In the genomic region with DNA sequence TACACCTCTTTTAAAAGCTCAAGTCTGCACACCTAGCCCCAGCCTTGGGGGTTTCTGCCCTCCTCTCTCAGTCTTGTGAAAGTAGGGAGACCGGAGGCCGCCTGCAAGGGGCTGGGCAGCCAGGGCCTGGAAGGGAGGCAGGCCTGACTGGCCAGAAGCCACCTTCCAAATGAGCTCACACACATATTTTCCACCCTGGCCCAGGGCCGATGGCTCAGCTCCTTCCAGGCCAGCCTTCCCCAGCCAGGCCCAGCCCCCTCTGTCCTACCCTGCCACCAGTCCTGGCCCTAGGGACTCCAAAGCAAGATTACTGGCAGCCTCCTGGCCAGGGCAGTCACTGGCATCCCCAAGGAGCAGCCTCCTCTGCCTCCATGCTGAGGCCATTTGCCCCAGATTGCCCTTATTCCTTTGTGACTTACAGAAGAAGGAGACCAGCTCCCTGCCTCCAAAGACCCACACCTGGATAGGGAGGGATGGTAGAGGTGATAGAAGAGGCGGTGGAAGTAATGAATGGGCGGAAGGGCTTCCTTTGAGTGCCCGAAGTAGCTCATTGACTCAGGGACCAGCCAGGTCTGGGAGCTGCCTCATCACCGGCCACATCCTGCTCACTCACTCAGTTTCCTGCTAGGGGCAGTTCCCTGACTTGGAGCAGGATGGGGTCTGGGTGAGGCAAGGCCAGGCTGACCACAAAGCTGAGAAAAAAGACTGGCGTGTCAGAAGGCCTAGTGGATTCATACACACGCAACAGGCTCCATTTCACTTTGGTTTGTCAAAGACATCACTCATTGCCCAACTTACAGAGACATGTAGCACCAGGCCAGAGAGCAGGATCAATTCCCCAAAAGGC, we compare ENCODE assay signal across 9 cellular contexts. TPM values are rescaled to one million over a fixed set of nuclear protein-coding genes. Genes with fewer than 3 reads are reported as not detected.
DNase-seq lines count a peak whose midpoint lies in the region; ATAC-seq and TF ChIP-seq lines count a peak whose summit lies in the region.
"Had no signal": no experiment of that assay in that cellular context is flagged by ENCODE, and none has a peak within 500 bp of the region (broad histone marks: within the 10 kb centered on the region; RNA-seq: fewer than 3 reads in every experiment).

No MANE protein-coding gene starts in this region.

- peaks cover 19% of the 10 kb centered on the region for H3K4me1 Mint-ChIP-seq in activated CD4-positive, alpha-beta T cell treated with anti-CD3 and anti-CD28 coated beads for 36 hours
- peaks cover 19% of the 10 kb centered on the region for H3K4me1 Mint-ChIP-seq in activated T-helper 2 cell treated with anti-CD3 and anti-CD28 coated beads, Interferon-gamma antibody, Interleukin-2, Interleukin-4, amounts not matched to agents 10 μg/mL and 5 μg/mL and 100 μg/mL, durations not matched to agents 14 hours and 24 hours and 36 hours (ENCODE audit: low read depth)

- intact Hi-C loops in activated CD4-positive, alpha-beta T cell treated with anti-CD3 and anti-CD28 coated beads for 36 hours (cut with DNase I, micrococcal nuclease), result loop anchor here (5.0 to 10.0 kb wide), 5 partner anchors 84 to 936 kb away; a partner anchor contains a TSS
- intact Hi-C loops in activated T-helper 2 cell treated with anti-CD3 and anti-CD28 coated beads, Interferon-gamma antibody, Interleukin-2, Interleukin-4, amounts not matched to agents 10 μg/mL and 5 μg/mL and 100 μg/mL, durations not matched to agents 14 hours and 24 hours and 36 hours (cut with micrococcal nuclease), result loop anchor here (5.0 kb wide), 1 partner anchor 264 kb away; a partner anchor contains a TSS
- intact Hi-C loops in heart right ventricle (cut with DNase I) (loop anchor here in 8 of 10 donors (2.0 to 10.0 kb wide), 9 partner anchors 14 to 466 kb away; a partner anchor contains a TSS), sigmoid colon (cut with DNase I) (loop anchor here (1.0 to 5.0 kb wide), 2 partner anchors 14 to 84 kb away; a partner anchor contains a TSS)

- H3K36me3 Mint-ChIP-seq in activated CD4-positive, alpha-beta T cell treated with anti-CD3 and anti-CD28 coated beads for 36 hours (ENCODE audit: low read depth), result no peaks in the 10 kb centered on the region
- H3K36me3 Mint-ChIP-seq in activated T-helper 2 cell treated with anti-CD3 and anti-CD28 coated beads, Interferon-gamma antibody, Interleukin-2, Interleukin-4, amounts not matched to agents 10 μg/mL and 5 μg/mL and 100 μg/mL, durations not matched to agents 14 hours and 24 hours and 36 hours (ENCODE audit: low read depth), result no peaks in the 10 kb centered on the region

- no peak for TF ChIP-seq POLR2A in sigmoid colon (IDR thresholded peaks at IDR 0.05)

- peaks cover 19 to 72% (median 59%) of the 10 kb centered on the region in 9 donors for H3K4me1 ChIP-seq in heart right ventricle
- peaks cover 0 to 73% (median 66%) of the 10 kb centered on the region in 4 donors for H3K4me1 ChIP-seq in sigmoid colon
- peaks cover 34% of the 10 kb centered on the region for H3K4me1 ChIP-seq in SJCRH30

- CTCF ChIA-PET in activated CD4-positive, alpha-beta T cell treated with anti-CD3 and anti-CD28 coated beads for 36 hours (lab: Charles Lee), result interaction anchor here (0.7 to 8.0 kb wide), 11 partner anchors 10 to 327 kb away, joined by 3 to 148 read pairs (median 4); a partner anchor contains a TSS

- peak in 2 of 4 donors; percentile 42 to 70 for TF ChIP-seq EP300 in sigmoid colon (IDR thresholded peaks at IDR 0.05)

- ATAC-seq in activated CD4-positive, alpha-beta T cell treated with anti-CD3 and anti-CD28 coated beads for 36 hours, result peak; percentile 48
- ATAC-seq in heart right ventricle, result peak; percentile 77 to 92 (median 86)

- no peak overlapping the region for H3K4me3 ChIP-seq in heart right ventricle
- H3K4me3 ChIP-seq in sigmoid colon, result no peak overlapping the region
- H3K4me3 ChIP-seq in SJCRH30, result no peak overlapping the region

- POLR2A ChIA-PET in activated CD4-positive, alpha-beta T cell treated with anti-CD3 and anti-CD28 coated beads for 36 hours (lab: Charles Lee), result interaction anchor here (0.6 kb wide), 1 partner anchor 277 kb away, joined by 3 read pairs; no protein-coding TSS in a partner anchor

- H3K36me3 ChIP-seq in heart right ventricle (peaks cover 0 to 10% (median 3%) of the 10 kb centered on the region in 9 donors), sigmoid colon (peaks cover 9 to 11% (median 10%) of the 10 kb centered on the region in 4 donors), SJCRH30 (peaks cover 4% of the 10 kb centered on the region)

- H3K27me3 ChIP-seq in heart right ventricle (no peaks in the 10 kb centered on the region), sigmoid colon (no peaks in the 10 kb centered on the region), SJCRH30 (no peaks in the 10 kb centered on the region)

- H3K27me3 Mint-ChIP-seq in activated CD4-positive, alpha-beta T cell treated with anti-CD3 and anti-CD28 coated beads for 36 hours, result peaks cover 5% of the 10 kb centered on the region
- H3K27me3 Mint-ChIP-seq in activated T-helper 2 cell treated with anti-CD3 and anti-CD28 coated beads, Interferon-gamma antibody, Interleukin-2, Interleukin-4, amounts not matched to agents 10 μg/mL and 5 μg/mL and 100 μg/mL, durations not matched to agents 14 hours and 24 hours and 36 hours (ENCODE audit: low read depth), result peaks cover 9% of the 10 kb centered on the region

- peak overlapping the region; percentile 23 to 92 (median 77) for H3K27ac ChIP-seq in heart right ventricle
- H3K27ac ChIP-seq in sigmoid colon, result peak overlapping the region; percentile 86 to 98 (median 89)
- H3K27ac ChIP-seq in SJCRH30, result no peak overlapping the region

- peak; percentile 52 for DNase-seq in activated CD4-positive, alpha-beta T cell treated with anti-CD3 and anti-CD28 coated beads for 36 hours
- DNase-seq in activated CD4-positive, alpha-beta T cell treated with anti-CD3 and anti-CD28 coated beads for 1 hour, result no peak
- DNase-seq in activated T-helper 2 cell treated with anti-CD3 and anti-CD28 coated beads, Interferon-gamma antibody, Interleukin-2, Interleukin-4, amounts not matched to agents 10 μg/mL and 5 μg/mL and 100 μg/mL, durations not matched to agents 14 hours and 24 hours and 36 hours (ENCODE audit: low spot score), result no peak
- DNase-seq in heart right ventricle (peak; percentile 89 to 92), sigmoid colon (peak; percentile 98), ecto neural progenitor cell (ENCODE audit: low spot score) (no peak), SJCRH30 (no peak), germinal center (ENCODE audit: low spot score) (no peak)

- no peak for TF ChIP-seq CTCF in heart right ventricle (IDR thresholded peaks at IDR 0.05)
- TF ChIP-seq CTCF in sigmoid colon (IDR thresholded peaks at IDR 0.05), result no peak

- no peak overlapping the region for H3K27ac Mint-ChIP-seq in activated CD4-positive, alpha-beta T cell treated with anti-CD3 and anti-CD28 coated beads for 36 hours
- peak overlapping the region; percentile 47 for H3K27ac Mint-ChIP-seq in activated T-helper 2 cell treated with anti-CD3 and anti-CD28 coated beads, Interferon-gamma antibody, Interleukin-2, Interleukin-4, amounts not matched to agents 10 μg/mL and 5 μg/mL and 100 μg/mL, durations not matched to agents 14 hours and 24 hours and 36 hours
- H3K27ac Mint-ChIP-seq: B cell had no signal

- H3K9me3 Mint-ChIP-seq in activated CD4-positive, alpha-beta T cell treated with anti-CD3 and anti-CD28 coated beads for 36 hours (ENCODE audit: low read depth), result no peaks in the 10 kb centered on the region
- peaks cover under 1% of the 10 kb centered on the region for H3K9me3 Mint-ChIP-seq in activated T-helper 2 cell treated with anti-CD3 and anti-CD28 coated beads, Interferon-gamma antibody, Interleukin-2, Interleukin-4, amounts not matched to agents 10 μg/mL and 5 μg/mL and 100 μg/mL, durations not matched to agents 14 hours and 24 hours and 36 hours

- H3K4me3 Mint-ChIP-seq in activated CD4-positive, alpha-beta T cell treated with anti-CD3 and anti-CD28 coated beads for 36 hours, result no peak overlapping the region
- H3K4me3 Mint-ChIP-seq in activated T-helper 2 cell treated with anti-CD3 and anti-CD28 coated beads, Interferon-gamma antibody, Interleukin-2, Interleukin-4, amounts not matched to agents 10 μg/mL and 5 μg/mL and 100 μg/mL, durations not matched to agents 14 hours and 24 hours and 36 hours (ENCODE audit: low read depth), result no peak overlapping the region
- H3K4me3 Mint-ChIP-seq: B cell had no signal

- WGBS in heart right ventricle, 2 donors, result 37 to 39% methylated on average over 9 of the region's 9 CpGs
- WGBS in sigmoid colon, 2 donors, result 71 to 84% methylated on average over 9 of the region's 9 CpGs

- H3K9me3 ChIP-seq in heart right ventricle (no peaks in the 10 kb centered on the region), sigmoid colon (no peaks in the 10 kb centered on the region), SJCRH30 (replicated peaks) (no peaks in the 10 kb centered on the region)

RNA-seq across cellular contexts. Expression of a gene that starts 14.8 kb away (rescaled TPM):
- 1 to 10 TPM; 2.0 to 2.1 TPM for total RNA-seq in activated CD4-positive, alpha-beta T cell treated with anti-CD3 and anti-CD28 coated beads for 36 hours
- total RNA-seq in activated T-helper 2 cell treated with anti-CD3 and anti-CD28 coated beads, Interferon-gamma antibody, Interleukin-2, Interleukin-4, amounts not matched to agents 10 μg/mL and 5 μg/mL and 100 μg/mL, durations not matched to agents 14 hours and 24 hours and 36 hours, result 2.6 and 2.7 TPM in 2 replicates
- total RNA-seq in heart right ventricle (10 to 100 TPM; 13.6 to 43.3 (median 20.2) TPM), sigmoid colon (100 to 1,000 TPM in 3 of 4 donors, 10 to 100 TPM in 1; 86.6 to 140 (median 115) TPM)
- polyA plus RNA-seq in heart right ventricle (10 to 100 TPM; 24.8 to 27.4 TPM), sigmoid colon (10 to 100 TPM; 21.0 to 85.4 (median 33.5) TPM)
- total RNA-seq in SJCRH30 (2014; rRNA removed; shearing (Covaris generic)), result 96.7 and 98.7 TPM in 2 replicates

RNA-seq across cellular contexts. Expression of a gene that starts 20.4 kb away (rescaled TPM):
- total RNA-seq in activated CD4-positive, alpha-beta T cell treated with anti-CD3 and anti-CD28 coated beads for 36 hours, result 10 to 100 TPM; 36.3 to 41.8 TPM
- total RNA-seq in activated T-helper 2 cell treated with anti-CD3 and anti-CD28 coated beads, Interferon-gamma antibody, Interleukin-2, Interleukin-4, amounts not matched to agents 10 μg/mL and 5 μg/mL and 100 μg/mL, durations not matched to agents 14 hours and 24 hours and 36 hours, result 38.9 and 40.5 TPM in 2 replicates
- total RNA-seq in heart right ventricle (100 to 1,000 TPM in 1 of 10 donors, 10 to 100 TPM in 9; 39.3 to 101 (median 50.9) TPM), sigmoid colon (100 to 1,000 TPM in 2 of 4 donors, 10 to 100 TPM in 2; 75.3 to 124 (median 95.1) TPM)
- polyA plus RNA-seq in heart right ventricle (10 to 100 TPM; 10.3 to 38.4 TPM), sigmoid colon (100 to 1,000 TPM in 1 of 3 donors, 10 to 100 TPM in 2; 34.4 to 139 (median 42.6) TPM)
- total RNA-seq in SJCRH30 (2014; rRNA removed; shearing (Covaris generic)), result 12.2 and 12.5 TPM in 2 replicates

RNA-seq across cellular contexts. Expression of a gene that starts 21.5 kb away (rescaled TPM):
- total RNA-seq in activated CD4-positive, alpha-beta T cell treated with anti-CD3 and anti-CD28 coated beads for 36 hours, result 100 to 1,000 TPM; 115 to 136 TPM
- 173 and 175 TPM in 2 replicates for total RNA-seq in activated T-helper 2 cell treated with anti-CD3 and anti-CD28 coated beads, Interferon-gamma antibody, Interleukin-2, Interleukin-4, amounts not matched to agents 10 μg/mL and 5 μg/mL and 100 μg/mL, durations not matched to agents 14 hours and 24 hours and 36 hours
- total RNA-seq in heart right ventricle, result 100 to 1,000 TPM in 7 of 10 donors, 10 to 100 TPM in 3; 90.1 to 117 (median 106) TPM
- 100 to 1,000 TPM; 136 to 300 TPM for polyA plus RNA-seq in heart right ventricle
- 100 to 1,000 TPM in 1 of 4 donors, 10 to 100 TPM in 3; 54.6 to 333 (median 58.3) TPM for total RNA-seq in sigmoid colon
- polyA plus RNA-seq in sigmoid colon, result 100 to 1,000 TPM in 2 of 3 donors, 10 to 100 TPM in 1; 64.3 to 117 (median 105) TPM
- total RNA-seq in SJCRH30 (2014; rRNA removed; shearing (Covaris generic)), result 65.1 and 95.5 TPM in 2 replicates

RNA-seq across cellular contexts. Expression of a gene that starts 31.9 kb away (rescaled TPM):
- under 1 TPM; 0.33 to 0.48 TPM for total RNA-seq in activated CD4-positive, alpha-beta T cell treated with anti-CD3 and anti-CD28 coated beads for 36 hours
- total RNA-seq in activated T-helper 2 cell treated with anti-CD3 and anti-CD28 coated beads, Interferon-gamma antibody, Interleukin-2, Interleukin-4, amounts not matched to agents 10 μg/mL and 5 μg/mL and 100 μg/mL, durations not matched to agents 14 hours and 24 hours and 36 hours, result 0.28 and 0.30 TPM in 2 replicates
- total RNA-seq in heart right ventricle (under 1 TPM in 4 of 10 donors, not detected in 6; 0.14 to 0.25 (median 0.18) TPM), sigmoid colon (1 to 10 TPM in 1 of 4 donors, under 1 TPM in 2, not detected in 1; 0.71 to 1.4 (median 0.81) TPM)
- polyA plus RNA-seq in heart right ventricle (under 1 TPM; 0.07 to 0.22 TPM), sigmoid colon (under 1 TPM in 2 of 3 donors, not detected in 1; 0.60 to 0.96 TPM)
- total RNA-seq in SJCRH30 (2014; rRNA removed; shearing (Covaris generic)), result not detected in 2 replicates

RNA-seq across cellular contexts. Expression of a gene that starts 35.9 kb away (rescaled TPM):
- total RNA-seq in activated CD4-positive, alpha-beta T cell treated with anti-CD3 and anti-CD28 coated beads for 36 hours, result under 1 TPM; 0.50 to 0.72 TPM
- 0.25 TPM in 1 of 2 replicates, not detected in the other for total RNA-seq in activated T-helper 2 cell treated with anti-CD3 and anti-CD28 coated beads, Interferon-gamma antibody, Interleukin-2, Interleukin-4, amounts not matched to agents 10 μg/mL and 5 μg/mL and 100 μg/mL, durations not matched to agents 14 hours and 24 hours and 36 hours
- total RNA-seq in heart right ventricle (10 to 100 TPM in 1 of 10 donors, 1 to 10 TPM in 9; 1.1 to 16.1 (median 2.8) TPM), sigmoid colon (10 to 100 TPM; 16.1 to 23.5 (median 16.5) TPM)
- polyA plus RNA-seq in heart right ventricle (1 to 10 TPM; 2.3 to 3.7 TPM), sigmoid colon (10 to 100 TPM; 15.6 to 22.7 (median 16.4) TPM)
- total RNA-seq in SJCRH30 (2014; rRNA removed; shearing (Covaris generic)), result 46.2 and 47.8 TPM in 2 replicates

Comparison
In these comparisons a context has a peak if more than half of its experiments do, and no peak if none do; other contexts are left out.
1. DNase-seq: peak in activated CD4-positive, alpha-beta T cell treated with anti-CD3 and anti-CD28 coated beads for 36 hours (single experiment), heart right ventricle (2 of 2) and sigmoid colon (single experiment); none in activated CD4-positive, alpha-beta T cell treated with anti-CD3 and anti-CD28 coated beads for 1 hour (single experiment), activated T-helper 2 cell treated with anti-CD3 and anti-CD28 coated beads, Interferon-gamma antibody, Interleukin-2, Interleukin-4, amounts not matched to agents 10 μg/mL and 5 μg/mL and 100 μg/mL, durations not matched to agents 14 hours and 24 hours and 36 hours (single experiment), ecto neural progenitor cell (single experiment), SJCRH30 (0 of 2) and germinal center (single experiment).